ENCODE assay signal across 9 cellular contexts in the genomic region with DNA sequence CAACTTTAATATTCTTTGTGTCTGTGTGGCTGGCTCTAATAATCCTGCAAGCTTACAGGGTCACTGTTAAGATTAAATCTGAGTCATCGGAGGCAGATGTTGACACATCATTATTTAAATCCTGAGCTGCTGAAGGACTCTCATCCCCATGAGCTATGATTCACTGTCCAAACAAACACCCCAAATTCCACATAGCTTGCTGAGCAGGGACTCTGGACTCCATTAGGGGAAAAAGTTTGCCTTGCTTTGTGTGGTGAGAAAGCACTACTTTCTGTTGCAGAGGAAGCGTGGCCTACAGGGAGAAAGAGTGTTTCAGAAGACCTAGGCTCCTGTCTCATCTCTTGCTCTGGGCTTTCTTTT.
DNase-seq lines count a peak whose midpoint lies in the region; ATAC-seq, FAIRE-seq and TF ChIP-seq lines count a peak whose summit lies in the region.
"Had no signal": no experiment of that assay in that cellular context is flagged by ENCODE, and none has a peak within 500 bp of the region (broad histone marks: within the 10 kb centered on the region; RNA-seq: fewer than 3 reads in every experiment).

No MANE protein-coding gene starts in this region.

- CTCF ChIA-PET in endothelial cell of umbilical vein (lab: Charles Lee): interaction anchor here (0.7 to 1.7 kb wide), 6 partner anchors 10 to 672 kb away, joined by 3 to 14 read pairs (median 4); no protein-coding TSS in a partner anchor

- no peaks in the 10 kb centered on the region for H3K9me3 ChIP-seq in endothelial cell of umbilical vein (replicated peaks; ENCODE audit: control insufficient read depth, insufficient read depth, low read length)
- H3K9me3 ChIP-seq: spleen had no signal

- H3K36me3 Mint-ChIP-seq in osteocyte (ENCODE audit: unreplicated experiment): no peaks in the 10 kb centered on the region

- dilution Hi-C loops in endothelial cell of umbilical vein (cut with MboI; ENCODE audit: extremely low pct_ligation_motif_present, low sequenced_read_pairs): no loop called here

- H3K36me3 ChIP-seq in endothelial cell of umbilical vein (ENCODE audit: control insufficient read depth in 2 of 2, extremely low read depth in 1 of 2, insufficient read depth in 2 of 2, low read length in 2 of 2): no peaks in the 10 kb centered on the region
- H3K36me3 ChIP-seq: spleen had no signal

- H3K9me1 ChIP-seq in endothelial cell of umbilical vein (replicated peaks; ENCODE audit: control insufficient read depth, extremely low read depth, insufficient read depth, low read length): no peaks in the 10 kb centered on the region

- H3K4me3 ChIP-seq in endothelial cell of umbilical vein (replicated peaks in 1 of 3; ENCODE audit: insufficient read depth in 1 of 3, low read depth in 1 of 3, low read length in 3 of 3) (no peak overlapping the region), dorsolateral prefrontal cortex (no peak overlapping the region)
- H3K4me3 ChIP-seq: spleen had no signal

- ATAC-seq in HG03469 (IDR thresholded peaks at IDR 0.05; ENCODE audit: unreplicated experiment) (no peak), HG03571 (IDR thresholded peaks at IDR 0.05; ENCODE audit: unreplicated experiment) (no peak), HG02840 (IDR thresholded peaks at IDR 0.05; ENCODE audit: low FRiP score, unreplicated experiment) (no peak)

- H2AFZ ChIP-seq in endothelial cell of umbilical vein (ENCODE audit: low read depth, low read length): peak overlapping the region; percentile 45

- H3K4me3 Mint-ChIP-seq in osteocyte (ENCODE audit: unreplicated experiment): no peak overlapping the region

- intact Hi-C loops in endothelial cell of umbilical vein (cut with micrococcal nuclease): no loop called here
- intact Hi-C loops in dorsolateral prefrontal cortex (cut with DNase I): no loop called here

- TF ChIP-seq CTCF in endothelial cell of umbilical vein (IDR thresholded peaks at IDR 0.05; ENCODE audit: extremely low read depth in 1 of 2, insufficient read depth in 1 of 2, low read depth in 1 of 2, low read length in 2 of 2) (no peak), osteocyte (IDR thresholded peaks at IDR 0.05) (no peak), dorsolateral prefrontal cortex (IDR thresholded peaks at IDR 0.05 in 54 of 56, conservative IDR thresholded peaks at IDR 0.05 in 2 of 56; ENCODE audit: low read depth in 1 of 56, partially characterized antibody in 56 of 56) (no peak)

- no peaks in the 10 kb centered on the region for H3K9me3 Mint-ChIP-seq in osteocyte (ENCODE audit: unreplicated experiment)

- peaks cover 47% of the 10 kb centered on the region for H3K4me1 Mint-ChIP-seq in osteocyte (ENCODE audit: unreplicated experiment)

- TF ChIP-seq POLR2A in endothelial cell of umbilical vein (IDR thresholded peaks at IDR 0.05; ENCODE audit: low read depth, low read length): no peak

- H3K27me3 Mint-ChIP-seq in osteocyte (ENCODE audit: unreplicated experiment): no peaks in the 10 kb centered on the region

- H3K27ac ChIP-seq in endothelial cell of umbilical vein (ENCODE audit: insufficient read depth, low read depth, low read length) (no peak overlapping the region), dorsolateral prefrontal cortex (no peak overlapping the region)
- H3K27ac ChIP-seq: spleen had no signal

- H3K27ac Mint-ChIP-seq in osteocyte (ENCODE audit: unreplicated experiment): peak overlapping the region; percentile 82

- no TSS peak for BruUV-seq in endothelial cell of umbilical vein (replicated peaks; lab: Mats Ljungman, UMichigan)

- no peaks in the 10 kb centered on the region for H4K20me1 ChIP-seq in endothelial cell of umbilical vein (replicated peaks; ENCODE audit: control insufficient read depth, extremely low read depth, insufficient read depth, low read length)

- peaks cover 12% of the 10 kb centered on the region for H3K4me1 ChIP-seq in endothelial cell of umbilical vein (ENCODE audit: control insufficient read depth, extremely low read depth, insufficient read depth, low read length)

- peak overlapping the region; percentile 34 for H3K4me2 ChIP-seq in endothelial cell of umbilical vein (ENCODE audit: insufficient read depth, low read length)

- POLR2A ChIA-PET in endothelial cell of umbilical vein (lab: Charles Lee): no interaction called here

- peak; percentile 97 for FAIRE-seq in endothelial cell of umbilical vein (lab: Jason Lieb, UNC)

- H3K27me3 ChIP-seq in endothelial cell of umbilical vein (ENCODE audit: control insufficient read depth in 2 of 2, insufficient read depth in 2 of 2, low read length in 2 of 2) (no peaks in the 10 kb centered on the region), dorsolateral prefrontal cortex (no peaks in the 10 kb centered on the region)
- H3K27me3 ChIP-seq: spleen had no signal

- H3K9ac ChIP-seq in endothelial cell of umbilical vein (replicated peaks; ENCODE audit: extremely low read depth, insufficient read depth, low read length): no peak overlapping the region

- peak; percentile 90 for DNase-seq in GM03348 (ENCODE audit: low spot score)
- peak; percentile 63 for DNase-seq in NCI-H69 (lab: John Stamatoyannopoulos, UW)
- peak; percentile 74 for DNase-seq in endothelial cell of umbilical vein (ENCODE audit: low read depth, low spot score)
- no peak for DNase-seq in osteocyte (ENCODE audit: extremely low spot score, unreplicated experiment)
- DNase-seq in dorsolateral prefrontal cortex: no peak
- DNase-seq: spleen had no signal

- no peaks in the 10 kb centered on the region for H3K79me2 ChIP-seq in endothelial cell of umbilical vein (ENCODE audit: control insufficient read depth, insufficient read depth, low read length)

TF ChIP-seq in endothelial cell of umbilical vein, 7 proteins besides CTCF, POLR2A, EP300 and RAD21:
- TF ChIP-seq GATA2 (IDR thresholded peaks at IDR 0.05; ENCODE audit: insufficient read depth, insufficient read length, low read depth, low read length): peak; percentile 62
- TF ChIP-seq MYC (IDR thresholded peaks at IDR 0.05; ENCODE audit: low read depth, low read length): no peak
- peak; percentile 43 for TF ChIP-seq POLR2AphosphoS5 (IDR thresholded peaks at IDR 0.05; ENCODE audit: insufficient read depth, low read depth, low read length)
- TF ChIP-seq, protein P1, sequence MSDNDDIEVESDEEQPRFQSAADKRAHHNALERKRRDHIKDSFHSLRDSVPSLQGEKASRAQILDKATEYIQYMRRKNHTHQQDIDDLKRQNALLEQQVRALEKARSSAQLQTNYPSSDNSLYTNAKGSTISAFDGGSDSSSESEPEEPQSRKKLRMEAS (IDR thresholded peaks at IDR 0.05; ENCODE audit: insufficient read depth, insufficient read length): no peak
- TF ChIP-seq FOS (IDR thresholded peaks at IDR 0.05; ENCODE audit: borderline replicate concordance, insufficient read depth, low read length): peak; percentile 98
- peak; percentile 74 for TF ChIP-seq JUN (IDR thresholded peaks at IDR 0.05; ENCODE audit: borderline replicate concordance, insufficient read depth, insufficient read length, low read depth)
- TF ChIP-seq EZH2 (IDR thresholded peaks at IDR 0.05; ENCODE audit: borderline replicate concordance, low read depth, low read length, severe bottlenecking): no peak

Comparison
In these comparisons a context has a peak if more than half of its experiments do, and no peak if none do; other contexts are left out.
1. DNase-seq: peak in GM03348 (single experiment), NCI-H69 (single experiment) and endothelial cell of umbilical vein (single experiment); none in osteocyte (single experiment) and dorsolateral prefrontal cortex (0 of 10).